Comparison of ENCODE assay signal across 32 cellular contexts in the genomic region with DNA sequence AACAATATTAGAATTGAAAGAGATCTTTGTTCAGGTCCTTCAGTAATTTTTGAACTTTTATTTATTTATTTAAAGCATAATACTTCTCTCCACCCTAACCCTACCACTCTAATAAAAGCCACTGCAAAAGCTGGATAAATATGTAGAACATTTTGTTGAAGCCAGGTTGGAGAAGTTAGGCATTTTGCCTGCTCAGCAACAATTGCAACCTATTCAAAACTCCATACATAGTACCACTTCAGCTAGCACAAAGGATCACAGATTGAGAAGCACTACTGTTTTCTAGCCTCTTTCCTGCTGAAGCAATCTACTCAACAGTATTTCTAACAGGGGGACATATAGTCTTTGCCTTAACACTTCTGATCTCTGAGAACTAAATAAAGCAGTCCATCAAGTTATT.
"Had no signal": no experiment of that assay in that cellular context is flagged by ENCODE, and none has a peak within 500 bp of the region (broad histone marks: within the 10 kb centered on the region; RNA-seq: fewer than 3 reads in every experiment).

No MANE protein-coding gene starts in this region.

- FAIRE-seq: astrocyte, colon, TTC549 had no signal

- H3K4me3 ChIP-seq: adrenal gland, body of pancreas, breast epithelium had no signal

- H3K36me3 ChIP-seq: adrenal gland, brain microvascular endothelial cell, breast epithelium had no signal

- H3K27ac ChIP-seq: adrenal gland, body of pancreas, brain microvascular endothelial cell, breast epithelium, VCaP had no signal

- H3K4me1 ChIP-seq: adrenal gland, body of pancreas, breast epithelium had no signal

- H3K9me3 ChIP-seq: adrenal gland, body of pancreas, breast epithelium had no signal

- ATAC-seq: activated CD8-positive, alpha-beta T cell treated with anti-CD3 and anti-CD28 coated beads for 36 hours; activated naive CD4-positive, alpha-beta T cell treated with anti-CD3 and anti-CD28 coated beads, Interleukin-2, amount 50 U/mL, for 72 hours; activated T-cell treated with anti-CD3 and anti-CD28 coated beads, Interleukin-2, amount 50 U/mL, for 4 hours; activated T-cell treated with anti-CD3 and anti-CD28 coated beads, Interleukin-2, amount 50 U/mL, for 72 hours; activated T-helper 17 cell treated with anti-CD3 and anti-CD28 coated beads, Interleukin-2, amount 50 U/mL, for 72 hours; body of pancreas had no signal

- H3K27me3 ChIP-seq: adrenal gland, body of pancreas, brain microvascular endothelial cell, breast epithelium had no signal

- DNase-seq: activated B cell treated with CpG ODN at 0.5 μM for 24 hours; activated CD4-positive, alpha-beta memory T cell treated with anti-CD3 and anti-CD28 coated beads for 36 hours; activated CD4-positive, alpha-beta T cell treated with anti-CD3 and anti-CD28 coated beads for 4 hours; activated CD4-positive, alpha-beta T cell treated with anti-CD3 and anti-CD28 coated beads, Interleukin-2, amount 10 ng/mL, durations not matched to agents 24 days and 14 days; activated CD4-positive, alpha-beta T cell treated with anti-CD3 and anti-CD28 coated beads, Interleukin-2, amount 50 U/mL, for 1 hour; activated CD4-positive, alpha-beta T cell treated with anti-CD3 and anti-CD28 coated beads, Interleukin-2, amount 50 U/mL, for 4 hours; activated CD4-positive, CD25-positive, alpha-beta regulatory T cell treated with anti-CD3 and anti-CD28 coated beads, Interleukin-2, amount 50 U/mL, for 72 hours; activated CD8-positive, alpha-beta memory T cell treated with anti-CD3 and anti-CD28 coated beads, Interleukin-2, amount 50 U/mL, for 4 hours; activated CD8-positive, alpha-beta T cell treated with anti-CD3 and anti-CD28 coated beads for 36 hours; activated gamma-delta T cell; activated naive CD4-positive, alpha-beta T cell treated with anti-CD3 and anti-CD28 coated beads for 36 hours; activated naive CD4-positive, alpha-beta T cell treated with anti-CD3 and anti-CD28 coated beads, Interleukin-2, amount 50 U/mL, for 16 hours; activated naive CD8-positive, alpha-beta T cell treated with anti-CD3 and anti-CD28 coated beads for 36 hours; activated T-cell treated with anti-CD3 and anti-CD28 coated beads for 4 hours; activated T-cell treated with anti-CD3 and anti-CD28 coated beads, Interleukin-2, amount 50 U/mL, for 1 hour; activated T-cell treated with anti-CD3 and anti-CD28 coated beads, Interleukin-2, amount 50 U/mL, for 4 hours; activated T-cell treated with anti-CD3 and anti-CD28 coated beads, Interleukin-2, amount 50 U/mL, for 72 hours; adrenal gland; amniotic stem cell; aorta; body of pancreas; brain microvascular endothelial cell; central memory CD4-positive, alpha-beta T cell; T-helper 2 cell; T-helper 9 cell had no signal
